15 cellular contexts compared by ENCODE assay signal in the genomic region with DNA sequence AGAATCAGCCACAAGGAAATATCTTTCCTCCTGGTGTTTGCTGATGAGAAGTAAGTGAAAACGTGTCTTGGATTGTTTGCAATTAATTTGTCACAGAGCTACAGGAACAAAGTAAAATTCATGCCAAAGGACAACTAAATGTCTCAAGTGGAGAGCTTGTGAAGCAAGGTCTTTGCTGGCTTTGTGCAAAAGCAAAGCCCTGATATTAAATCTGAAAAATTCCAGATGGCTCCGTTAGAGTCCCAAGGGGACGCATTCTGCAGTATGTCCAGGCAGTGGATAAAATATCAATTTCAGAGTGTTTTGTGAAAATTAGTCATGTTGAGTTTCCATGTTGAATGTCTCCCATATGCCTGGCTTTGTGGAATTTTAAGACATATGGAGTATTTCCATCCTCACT.
"Had no signal": no experiment of that assay in that cellular context is flagged by ENCODE, and none has a peak within 500 bp of the region (broad histone marks: within the 10 kb centered on the region; RNA-seq: fewer than 3 reads in every experiment).

No MANE protein-coding gene starts in this region.

- H3K4me1 ChIP-seq: tibial nerve, uterus had no signal

- DNase-seq: activated B cell treated with CpG ODN at 0.5 μM for 24 hours; activated CD4-positive, alpha-beta memory T cell treated with anti-CD3 and anti-CD28 coated beads for 36 hours; activated CD4-positive, alpha-beta T cell treated with anti-CD3 and anti-CD28 coated beads for 4 hours; activated gamma-delta T cell treated with Interleukin-2 at 50 U/mL for 16 hours; activated T-cell treated with anti-CD3 and anti-CD28 coated beads for 4 hours; central memory CD4-positive, alpha-beta T cell; dorsolateral prefrontal cortex; stimulated activated CD4-positive, alpha-beta T cell treated with anti-CD3 and anti-CD28 coated beads, Interleukin-12 subunit alpha, Interleukin-12 subunit beta, amount 100 ng/mL, for 4 hours; stimulated activated CD4-positive, alpha-beta T cell treated with anti-CD3 and anti-CD28 coated beads, Interleukin-1b, Interleukin-23, amount 100 ng/mL, for 48 hours; stimulated activated naive CD8-positive, alpha-beta T cell treated with anti-CD3 and anti-CD28 coated beads, Interleukin-15, Interleukin-2, amounts not matched to agents 100 U/mL and 50 U/mL, for 24 hours; substantia nigra; uterus had no signal

- ATAC-seq: natural killer cell treated with Interleukin-12 subunit alpha and Interleukin-12 subunit beta and Interleukin-15 and Interleukin-18, amount 100 ng/mL, for 72 hours; stimulated activated naive CD8-positive, alpha-beta T cell treated with anti-CD3 and anti-CD28 coated beads, Interleukin-15, Interleukin-2, amounts not matched to agents 100 U/mL and 50 U/mL, for 24 hours had no signal

- H3K4me3 ChIP-seq: dorsolateral prefrontal cortex, hepatocyte, tibial nerve, uterus had no signal

- H3K9me3 ChIP-seq: tibial nerve, uterus had no signal

- H3K36me3 ChIP-seq: tibial nerve, uterus had no signal

- H3K27me3 ChIP-seq: dorsolateral prefrontal cortex, hepatocyte, tibial nerve, uterus had no signal
